Comparison of ENCODE assay signal across 1 cellular context in the genomic region with DNA sequence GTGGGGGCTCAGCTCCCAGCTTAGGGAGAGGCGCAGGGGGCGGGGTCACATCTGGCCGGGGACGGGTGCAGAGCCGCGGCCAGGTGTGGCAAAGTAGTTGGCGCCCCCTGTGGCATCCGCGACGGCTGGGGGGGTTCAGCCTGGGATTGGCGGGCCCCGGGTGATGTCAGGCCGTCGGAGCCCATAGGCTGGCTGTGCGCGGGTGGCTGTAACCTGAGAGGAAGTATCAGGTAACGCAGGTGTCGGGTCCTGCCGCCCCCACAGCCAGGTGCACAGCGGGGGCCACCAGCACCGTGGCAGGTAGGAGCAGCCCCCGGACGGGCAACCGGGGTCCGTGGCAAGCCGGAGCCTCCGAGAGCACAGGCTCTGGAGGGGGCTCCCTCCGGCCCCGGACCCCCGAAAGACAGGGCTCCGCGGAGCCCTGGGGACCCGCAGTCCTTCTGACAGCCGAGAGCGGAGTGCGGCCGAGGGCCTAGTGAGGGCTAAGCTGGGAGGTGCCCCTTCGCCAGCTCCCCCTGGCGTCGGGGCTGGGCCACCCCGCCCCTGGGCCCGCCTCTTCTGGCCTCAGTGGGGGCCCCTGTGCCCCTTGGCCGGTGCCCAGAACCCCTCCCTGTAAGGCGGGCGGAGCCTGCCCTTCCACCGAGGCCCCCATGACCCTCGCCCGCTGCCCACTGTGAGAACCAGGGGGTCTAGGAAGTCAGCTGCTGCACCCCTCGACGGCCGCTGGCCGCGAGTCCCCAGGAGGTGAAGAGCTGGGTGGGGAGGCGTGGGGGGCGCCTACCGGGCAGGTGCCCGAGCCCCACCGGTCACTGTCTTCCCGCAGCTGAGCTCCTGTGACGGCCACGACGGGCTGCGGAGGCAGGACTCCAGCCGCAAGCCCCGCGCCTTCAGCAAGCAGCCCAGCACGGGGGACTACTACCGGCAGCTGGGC.
TF ChIP-seq lines count a peak whose summit lies in the region.

No MANE protein-coding gene starts in this region.

TF ChIP-seq in HepG2, 621 proteins besides CTCF, POLR2A, EP300 and RAD21 (continued from another document and continues in another):
- TF ChIP-seq, protein P1, sequence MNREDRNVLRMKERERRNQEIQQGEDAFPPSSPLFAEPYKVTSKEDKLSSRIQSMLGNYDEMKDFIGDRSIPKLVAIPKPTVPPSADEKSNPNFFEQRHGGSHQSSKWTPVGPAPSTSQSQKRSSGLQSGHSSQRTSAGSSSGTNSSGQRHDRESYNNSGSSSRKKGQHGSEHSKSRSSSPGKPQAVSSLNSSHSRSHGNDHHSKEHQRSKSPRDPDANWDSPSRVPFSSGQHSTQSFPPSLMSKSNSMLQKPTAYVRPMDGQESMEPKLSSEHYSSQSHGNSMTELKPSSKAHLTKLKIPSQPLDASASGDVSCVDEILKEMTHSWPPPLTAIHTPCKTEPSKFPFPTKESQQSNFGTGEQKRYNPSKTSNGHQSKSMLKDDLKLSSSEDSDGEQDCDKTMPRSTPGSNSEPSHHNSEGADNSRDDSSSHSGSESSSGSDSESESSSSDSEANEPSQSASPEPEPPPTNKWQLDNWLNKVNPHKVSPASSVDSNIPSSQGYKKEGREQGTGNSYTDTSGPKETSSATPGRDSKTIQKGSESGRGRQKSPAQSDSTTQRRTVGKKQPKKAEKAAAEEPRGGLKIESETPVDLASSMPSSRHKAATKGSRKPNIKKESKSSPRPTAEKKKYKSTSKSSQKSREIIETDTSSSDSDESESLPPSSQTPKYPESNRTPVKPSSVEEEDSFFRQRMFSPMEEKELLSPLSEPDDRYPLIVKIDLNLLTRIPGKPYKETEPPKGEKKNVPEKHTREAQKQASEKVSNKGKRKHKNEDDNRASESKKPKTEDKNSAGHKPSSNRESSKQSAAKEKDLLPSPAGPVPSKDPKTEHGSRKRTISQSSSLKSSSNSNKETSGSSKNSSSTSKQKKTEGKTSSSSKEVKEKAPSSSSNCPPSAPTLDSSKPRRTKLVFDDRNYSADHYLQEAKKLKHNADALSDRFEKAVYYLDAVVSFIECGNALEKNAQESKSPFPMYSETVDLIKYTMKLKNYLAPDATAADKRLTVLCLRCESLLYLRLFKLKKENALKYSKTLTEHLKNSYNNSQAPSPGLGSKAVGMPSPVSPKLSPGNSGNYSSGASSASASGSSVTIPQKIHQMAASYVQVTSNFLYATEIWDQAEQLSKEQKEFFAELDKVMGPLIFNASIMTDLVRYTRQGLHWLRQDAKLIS (CRISPR knock-in tag; IDR thresholded peaks at IDR 0.05), result no peak
- TF ChIP-seq MTF2 (CRISPR knock-in tag; IDR thresholded peaks at IDR 0.05; ENCODE audit: borderline replicate concordance) (peak; percentile 84; the same call in 1 of the 2 replicates), HIC2 (CRISPR knock-in tag; IDR thresholded peaks at IDR 0.05; ENCODE audit: low read depth) (peak; percentile 98), ZNF274 (CRISPR knock-in tag; IDR thresholded peaks at IDR 0.05) (peak; percentile 78; the same call in 1 of the 2 replicates), NCOA1 (CRISPR knock-in tag; IDR thresholded peaks at IDR 0.05) (peak; percentile 95), TAF15 (IDR thresholded peaks at IDR 0.05; ENCODE audit: low read depth, low read length, poor library complexity, severe bottlenecking) (peak; percentile 13), MTF1 (CRISPR knock-in tag; IDR thresholded peaks at IDR 0.05) (peak; percentile 90; the same call in 1 of the 2 replicates), MED1 (CRISPR knock-in tag; IDR thresholded peaks at IDR 0.05) (peak; percentile 82), SIX4 (CRISPR knock-in tag; IDR thresholded peaks at IDR 0.05) (peak; percentile 94), POGZ (CRISPR knock-in tag; IDR thresholded peaks at IDR 0.05) (peak; percentile 46; the same call in 1 of the 2 replicates), ZNF207 (IDR thresholded peaks at IDR 0.05; ENCODE audit: borderline replicate concordance) (no peak), RELA (CRISPR knock-in tag; IDR thresholded peaks at IDR 0.05) (0 out of 2 replicates have a peak, but pooled peaks have one; percentile 10), ZNF180 (CRISPR knock-in tag; IDR thresholded peaks at IDR 0.05; ENCODE audit: borderline replicate concordance, low read depth) (no peak), ZNF136 (CRISPR knock-in tag; IDR thresholded peaks at IDR 0.05; ENCODE audit: low read depth) (peak; percentile 33; the same call in 1 of the 2 replicates), MAFK (conservative IDR thresholded peaks at IDR 0.05 in 1 of 2, IDR thresholded peaks at IDR 0.05 in 1 of 2; ENCODE audit: low read length in 2 of 2) (no peak), CCAR2 (optimal IDR thresholded peaks at IDR 0.05; ENCODE audit: low read depth, low read length) (no peak), SYNCRIP (IDR thresholded peaks at IDR 0.05; ENCODE audit: insufficient read depth, low read depth, low read length) (no peak), ZNF710 (CRISPR knock-in tag; IDR thresholded peaks at IDR 0.05; ENCODE audit: borderline replicate concordance) (peak; percentile 28; the same call in 1 of the 2 replicates), HOXA3 (CRISPR knock-in tag; IDR thresholded peaks at IDR 0.05) (0 out of 2 replicates have a peak, but pooled peaks have one; percentile 49), ZMAT3 (CRISPR knock-in tag; conservative IDR thresholded peaks at IDR 0.05) (0 out of 2 replicates have a peak, but pooled peaks have one; percentile 6), SP2 (CRISPR knock-in tag; IDR thresholded peaks at IDR 0.05) (peak; percentile 50; the same call in 1 of the 2 replicates), ZNF570 (CRISPR knock-in tag; IDR thresholded peaks at IDR 0.05; ENCODE audit: borderline replicate concordance) (no peak), NFYB (CRISPR knock-in tag; IDR thresholded peaks at IDR 0.05) (peak; percentile 72), EED (CRISPR knock-in tag; IDR thresholded peaks at IDR 0.05) (no peak), ZKSCAN5 (CRISPR knock-in tag; IDR thresholded peaks at IDR 0.05) (no peak), ZNF224 (CRISPR knock-in tag; IDR thresholded peaks at IDR 0.05) (no peak), ZBTB42 (CRISPR knock-in tag; IDR thresholded peaks at IDR 0.05) (peak; percentile 99), TFDP1 (CRISPR knock-in tag; IDR thresholded peaks at IDR 0.05; ENCODE audit: borderline replicate concordance) (peak; percentile 35; the same call in 1 of the 2 replicates), MAFG (CRISPR knock-in tag; IDR thresholded peaks at IDR 0.05) (no peak), SMAD1 (CRISPR knock-in tag; IDR thresholded peaks at IDR 0.05; ENCODE audit: borderline replicate concordance, low read depth) (0 out of 2 replicates have a peak, but pooled peaks have one; percentile 35), ATF3 (CRISPR knock-in tag; IDR thresholded peaks at IDR 0.05) (no peak)
- TF ChIP-seq, protein P2, sequence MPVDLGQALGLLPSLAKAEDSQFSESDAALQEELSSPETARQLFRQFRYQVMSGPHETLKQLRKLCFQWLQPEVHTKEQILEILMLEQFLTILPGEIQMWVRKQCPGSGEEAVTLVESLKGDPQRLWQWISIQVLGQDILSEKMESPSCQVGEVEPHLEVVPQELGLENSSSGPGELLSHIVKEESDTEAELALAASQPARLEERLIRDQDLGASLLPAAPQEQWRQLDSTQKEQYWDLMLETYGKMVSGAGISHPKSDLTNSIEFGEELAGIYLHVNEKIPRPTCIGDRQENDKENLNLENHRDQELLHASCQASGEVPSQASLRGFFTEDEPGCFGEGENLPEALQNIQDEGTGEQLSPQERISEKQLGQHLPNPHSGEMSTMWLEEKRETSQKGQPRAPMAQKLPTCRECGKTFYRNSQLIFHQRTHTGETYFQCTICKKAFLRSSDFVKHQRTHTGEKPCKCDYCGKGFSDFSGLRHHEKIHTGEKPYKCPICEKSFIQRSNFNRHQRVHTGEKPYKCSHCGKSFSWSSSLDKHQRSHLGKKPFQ (CRISPR knock-in tag; IDR thresholded peaks at IDR 0.05; ENCODE audit: insufficient replicate concordance), result no peak
- TF ChIP-seq, protein P3, sequence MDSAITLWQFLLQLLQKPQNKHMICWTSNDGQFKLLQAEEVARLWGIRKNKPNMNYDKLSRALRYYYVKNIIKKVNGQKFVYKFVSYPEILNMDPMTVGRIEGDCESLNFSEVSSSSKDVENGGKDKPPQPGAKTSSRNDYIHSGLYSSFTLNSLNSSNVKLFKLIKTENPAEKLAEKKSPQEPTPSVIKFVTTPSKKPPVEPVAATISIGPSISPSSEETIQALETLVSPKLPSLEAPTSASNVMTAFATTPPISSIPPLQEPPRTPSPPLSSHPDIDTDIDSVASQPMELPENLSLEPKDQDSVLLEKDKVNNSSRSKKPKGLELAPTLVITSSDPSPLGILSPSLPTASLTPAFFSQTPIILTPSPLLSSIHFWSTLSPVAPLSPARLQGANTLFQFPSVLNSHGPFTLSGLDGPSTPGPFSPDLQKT (CRISPR knock-in tag; IDR thresholded peaks at IDR 0.05; ENCODE audit: borderline replicate concordance), result no peak
- TF ChIP-seq, protein P4, sequence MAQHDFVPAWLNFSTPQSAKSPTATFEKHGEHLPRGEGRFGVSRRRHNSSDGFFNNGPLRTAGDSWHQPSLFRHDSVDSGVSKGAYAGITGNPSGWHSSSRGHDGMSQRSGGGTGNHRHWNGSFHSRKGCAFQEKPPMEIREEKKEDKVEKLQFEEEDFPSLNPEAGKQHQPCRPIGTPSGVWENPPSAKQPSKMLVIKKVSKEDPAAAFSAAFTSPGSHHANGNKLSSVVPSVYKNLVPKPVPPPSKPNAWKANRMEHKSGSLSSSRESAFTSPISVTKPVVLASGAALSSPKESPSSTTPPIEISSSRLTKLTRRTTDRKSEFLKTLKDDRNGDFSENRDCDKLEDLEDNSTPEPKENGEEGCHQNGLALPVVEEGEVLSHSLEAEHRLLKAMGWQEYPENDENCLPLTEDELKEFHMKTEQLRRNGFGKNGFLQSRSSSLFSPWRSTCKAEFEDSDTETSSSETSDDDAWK (CRISPR knock-in tag; IDR thresholded peaks at IDR 0.05), result no peak
- TF ChIP-seq, protein P5, sequence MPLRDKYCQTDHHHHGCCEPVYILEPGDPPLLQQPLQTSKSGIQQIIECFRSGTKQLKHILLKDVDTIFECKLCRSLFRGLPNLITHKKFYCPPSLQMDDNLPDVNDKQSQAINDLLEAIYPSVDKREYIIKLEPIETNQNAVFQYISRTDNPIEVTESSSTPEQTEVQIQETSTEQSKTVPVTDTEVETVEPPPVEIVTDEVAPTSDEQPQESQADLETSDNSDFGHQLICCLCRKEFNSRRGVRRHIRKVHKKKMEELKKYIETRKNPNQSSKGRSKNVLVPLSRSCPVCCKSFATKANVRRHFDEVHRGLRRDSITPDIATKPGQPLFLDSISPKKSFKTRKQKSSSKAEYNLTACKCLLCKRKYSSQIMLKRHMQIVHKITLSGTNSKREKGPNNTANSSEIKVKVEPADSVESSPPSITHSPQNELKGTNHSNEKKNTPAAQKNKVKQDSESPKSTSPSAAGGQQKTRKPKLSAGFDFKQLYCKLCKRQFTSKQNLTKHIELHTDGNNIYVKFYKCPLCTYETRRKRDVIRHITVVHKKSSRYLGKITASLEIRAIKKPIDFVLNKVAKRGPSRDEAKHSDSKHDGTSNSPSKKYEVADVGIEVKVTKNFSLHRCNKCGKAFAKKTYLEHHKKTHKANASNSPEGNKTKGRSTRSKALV (CRISPR knock-in tag; IDR thresholded peaks at IDR 0.05), result no peak
